In genomic region chr7:101950450-101951119, GRCh38 we compare ENCODE assay signal across 1 cellular context.
TF ChIP-seq lines count a peak whose summit lies in the region.

No MANE protein-coding gene starts in this region.

TF ChIP-seq in IMR-90, 13 proteins besides CTCF, POLR2A, EP300 and RAD21:
- peak; percentile 33 for TF ChIP-seq CEBPB (IDR thresholded peaks at IDR 0.05; ENCODE audit: low read depth, low read length)
- TF ChIP-seq FOS (IDR thresholded peaks at IDR 0.05; ENCODE audit: low read depth, low read length) = no peak
- TF ChIP-seq RFX5 (IDR thresholded peaks at IDR 0.05; ENCODE audit: low read depth, low read length) = 0 out of 2 replicates have a peak, but pooled peaks have one; percentile 41
- TF ChIP-seq SMC3 (IDR thresholded peaks at IDR 0.05; ENCODE audit: low read depth, low read length) = peak; percentile 21; the same call in 1 of the 2 replicates
TF ChIP-seq in IMR-90: peak in this region for 3.
